8 cellular contexts compared by ENCODE assay signal in the genomic region with DNA sequence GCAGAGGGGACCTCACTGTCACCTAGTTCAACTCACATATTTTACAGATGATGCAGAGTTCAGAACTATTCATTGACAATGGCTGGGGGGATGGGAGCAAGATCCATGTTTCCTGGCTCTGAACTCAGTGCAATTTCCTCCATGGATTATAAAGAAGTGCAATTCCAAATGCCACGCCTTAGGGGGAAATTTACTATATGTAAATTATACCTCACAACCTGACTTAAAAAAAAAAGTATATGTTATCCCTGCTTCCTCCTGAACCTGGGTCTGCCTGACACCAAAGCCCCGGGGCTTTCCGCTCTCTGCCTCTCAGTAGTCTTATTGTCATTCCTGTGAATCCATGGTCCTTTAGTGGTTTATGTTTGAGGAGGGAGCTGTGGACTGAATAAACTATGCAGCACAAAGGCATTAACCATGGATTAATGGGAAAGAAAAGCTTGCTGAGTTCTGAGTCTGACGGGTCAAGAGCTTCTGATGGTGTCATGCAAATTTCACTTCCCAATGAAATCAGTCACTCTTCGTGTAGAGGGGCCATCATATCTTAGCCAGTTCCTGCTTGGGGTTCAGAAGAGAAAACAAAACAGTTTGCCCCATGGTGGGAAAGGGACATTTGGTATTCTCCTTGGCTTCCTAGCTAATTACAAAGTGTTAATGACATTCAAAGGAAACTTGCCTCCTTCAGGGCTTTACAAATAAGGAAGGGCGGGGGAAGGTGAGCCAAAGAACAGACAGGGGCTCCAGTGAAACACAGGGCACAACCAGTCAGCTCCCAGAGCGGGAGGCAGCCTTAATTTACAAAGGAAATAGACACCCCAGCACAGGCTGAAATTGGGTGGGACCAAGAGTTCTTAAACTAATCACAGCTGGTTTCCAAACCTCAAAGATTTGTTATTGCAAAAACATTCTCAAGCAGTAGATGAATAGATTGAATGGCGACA. TPM values are rescaled to one million over a fixed set of nuclear protein-coding genes. Genes with fewer than 3 reads are reported as not detected.
DNase-seq lines count a peak whose midpoint lies in the region; ATAC-seq, FAIRE-seq and TF ChIP-seq lines count a peak whose summit lies in the region.

No MANE protein-coding gene starts in this region.

- H3K4me1 ChIP-seq in esophagus squamous epithelium = peaks cover 0 to 23% (median 8%) of the 10 kb centered on the region in 3 donors
- peaks cover 0 to 18% (median 11%) of the 10 kb centered on the region in 3 donors for H3K4me1 ChIP-seq in pancreas

- FAIRE-seq in GM12891 (lab: Jason Lieb, UNC) = peak; percentile 70
- no peak for FAIRE-seq in pancreas (lab: Jason Lieb, UNC)

- no peak overlapping the region for H3K4me3 ChIP-seq in esophagus squamous epithelium
- no peak overlapping the region for H3K4me3 ChIP-seq in pancreas

- intact Hi-C loops in esophagus squamous epithelium (cut with DNase I) (no loop called here), pancreas (cut with DNase I) (no loop called here)

- ATAC-seq in pancreas = peak in 3 of 4 donors; percentile 48 to 69 (median 60)
- no peak for ATAC-seq in HG02973 (IDR thresholded peaks at IDR 0.05; ENCODE audit: unreplicated experiment)
- ATAC-seq in HG03025 (IDR thresholded peaks at IDR 0.05; ENCODE audit: low FRiP score, unreplicated experiment) = no peak

- TF ChIP-seq CTCF in esophagus squamous epithelium (IDR thresholded peaks at IDR 0.05) = no peak
- no peak for TF ChIP-seq CTCF in pancreas (IDR thresholded peaks at IDR 0.05)

- no peak for DNase-seq in GM12891 (ENCODE audit: insufficient read length, low spot score)
- peak; percentile 55 for DNase-seq in RPMI7951 (ENCODE audit: low read depth)
- no peak for DNase-seq in esophagus squamous epithelium (lab: John Stamatoyannopoulos, UW)
- DNase-seq in pancreas = no peak
- no peak for DNase-seq in NCI-H187 (lab: John Stamatoyannopoulos, UW)
- DNase-seq in SIG-M5 (lab: John Stamatoyannopoulos, UW) = no peak

- H3K36me3 ChIP-seq in esophagus squamous epithelium = no peaks in the 10 kb centered on the region
- no peaks in the 10 kb centered on the region for H3K36me3 ChIP-seq in pancreas

- no peaks in the 10 kb centered on the region for H3K9me3 ChIP-seq in esophagus squamous epithelium
- no peaks in the 10 kb centered on the region for H3K9me3 ChIP-seq in pancreas

- H3K27ac ChIP-seq in esophagus squamous epithelium (peak overlapping the region in 3 of 4 donors; percentile 2 to 55 (median 54)), pancreas (peak overlapping the region in 2 of 4 donors; percentile 60 to 72)

- TF ChIP-seq POLR2A in GM12891 (IDR thresholded peaks at IDR 0.05; ENCODE audit: low read depth, low read length) = no peak
- no peak for TF ChIP-seq POLR2A in esophagus squamous epithelium (IDR thresholded peaks at IDR 0.05)

- WGBS in esophagus squamous epithelium, 2 donors = 32 to 55% methylated on average over 7 to 8 of the region's 8 CpGs
- WGBS in pancreas, 2 donors = 49 to 82% methylated on average over 8 of the region's 8 CpGs

- no peaks in the 10 kb centered on the region for H3K27me3 ChIP-seq in esophagus squamous epithelium
- H3K27me3 ChIP-seq in pancreas = no peaks in the 10 kb centered on the region

TF ChIP-seq in GM12891, 5 proteins besides CTCF, POLR2A, EP300 and RAD21:
- TF ChIP-seq POU2F2 (IDR thresholded peaks at IDR 0.05; ENCODE audit: low read depth, low read length) (0 out of 2 replicates have a peak, but pooled peaks have one; percentile 13), POLR2AphosphoS5 (IDR thresholded peaks at IDR 0.05; ENCODE audit: low read depth, low read length) (no peak), TAF1 (IDR thresholded peaks at IDR 0.05; ENCODE audit: low read depth, low read length) (no peak), SPI1 (IDR thresholded peaks at IDR 0.05; ENCODE audit: low read depth, low read length) (0 out of 2 replicates have a peak, but pooled peaks have one; percentile 31)
TF ChIP-seq in GM12891: peak in this region for 2.

RNA-seq across cellular contexts. Expression of a gene that starts 14.3 kb away (rescaled TPM):
- polyA plus RNA-seq in GM12891 (2012; ENCODE audit: low read depth, missing spikeins) = not detected
- under 0.01 TPM in 1 of 2 replicates, not detected in the other for total RNA-seq in RPMI7951 (2014; rRNA removed; shearing (Covaris generic))
- not detected for total RNA-seq in esophagus squamous epithelium
- total RNA-seq in pancreas = not detected
- not detected for polyA plus RNA-seq in pancreas

RNA-seq across cellular contexts. Expression of a gene that starts 55.2 kb away (rescaled TPM):
- 22,419 TPM for polyA plus RNA-seq in GM12891 (2012; ENCODE audit: low read depth, missing spikeins)
- 3,554 and 3,782 TPM in 2 replicates for total RNA-seq in RPMI7951 (2014; rRNA removed; shearing (Covaris generic))
- total RNA-seq in esophagus squamous epithelium (1,000 to 10,000 TPM in 2 of 4 donors, 100 to 1,000 TPM in 2; 435 to 1,751 (median 1,260) TPM), pancreas (1,000 to 10,000 TPM in 2 of 6 donors, 100 to 1,000 TPM in 4; 460 to 1,697 (median 685) TPM)
- 1,000 to 10,000 TPM; 2,074 to 2,276 TPM for polyA plus RNA-seq in pancreas

Comparison
In these comparisons a context has a peak if more than half of its experiments do, and no peak if none do; other contexts are left out.
1. ATAC-seq: peak in pancreas (3 of 4); none in HG02973 (single experiment) and HG03025 (single experiment).